ENCODE assay signal across 1 cellular context in genomic region chr2:197909377-197909776, GRCh38.
TF ChIP-seq lines count a peak whose summit lies in the region.

No MANE protein-coding gene starts in this region.

TF ChIP-seq in K562, 482 proteins besides CTCF, POLR2A, EP300 and RAD21 (continued from another document):
- TF ChIP-seq FOXP4 (CRISPR knock-in tag; IDR thresholded peaks at IDR 0.05; ENCODE audit: borderline replicate concordance) (no peak), THAP7 (CRISPR knock-in tag; IDR thresholded peaks at IDR 0.05) (no peak), ZNF76 (CRISPR knock-in tag; IDR thresholded peaks at IDR 0.05; ENCODE audit: borderline replicate concordance) (no peak), ELK1 (CRISPR knock-in tag; IDR thresholded peaks at IDR 0.05) (no peak), HSF4 (CRISPR knock-in tag; IDR thresholded peaks at IDR 0.05; ENCODE audit: borderline replicate concordance) (no peak), HDAC1 (IDR thresholded peaks at IDR 0.05) (no peak), ZNF140 (CRISPR knock-in tag; IDR thresholded peaks at IDR 0.05) (no peak), MAFG (tag; conservative IDR thresholded peaks at IDR 0.05) (peak; percentile 66), ZNF395 (CRISPR knock-in tag; IDR thresholded peaks at IDR 0.05) (0 out of 2 replicates have a peak, but pooled peaks have one; percentile 44), ARNT (IDR thresholded peaks at IDR 0.05) (0 out of 4 replicates have a peak, but pooled peaks of 1 of the 2 experiments have one; percentile 19), POU5F1 (IDR thresholded peaks at IDR 0.05; ENCODE audit: borderline replicate concordance, low read depth, low read length, partially characterized antibody) (no peak), SMARCC2 (IDR thresholded peaks at IDR 0.05; ENCODE audit: low read depth) (no peak)
